In the genomic region with DNA sequence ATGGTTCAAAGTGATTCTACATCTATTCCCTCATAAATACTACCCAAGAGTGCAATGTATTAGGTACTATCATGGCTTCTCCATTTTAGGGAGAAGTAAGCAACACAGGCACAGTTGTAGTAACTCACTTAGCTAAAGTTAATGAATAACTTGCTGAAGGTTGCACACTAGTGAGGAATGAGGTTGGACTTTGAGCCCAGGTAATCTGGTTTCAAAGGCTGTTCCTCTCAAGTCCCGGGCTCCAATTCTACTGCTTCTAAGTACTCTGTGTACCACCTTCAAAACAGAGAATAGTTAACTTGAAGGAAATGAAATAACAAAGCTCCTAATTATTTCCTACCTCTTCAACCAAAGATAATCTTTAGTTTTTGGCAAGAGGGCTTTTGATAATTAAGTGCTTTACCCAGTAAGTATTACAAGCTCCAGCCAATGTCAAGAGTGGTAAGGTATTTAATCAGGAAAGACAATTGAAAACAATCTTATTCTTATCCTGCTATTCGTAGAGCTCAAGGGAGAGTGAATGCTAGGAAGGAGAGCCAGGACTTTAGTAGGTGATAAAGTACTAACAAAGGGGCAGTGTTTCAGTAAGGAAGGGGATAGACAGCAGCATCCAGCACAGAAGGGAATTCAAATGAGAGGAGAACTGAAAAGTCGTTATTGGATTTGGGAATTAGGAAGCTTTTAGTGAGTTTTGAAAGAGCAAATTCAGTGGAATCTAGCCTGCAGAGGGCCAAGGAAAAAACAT, we compare ENCODE assay signal across 18 cellular contexts.
A peak's percentile ranks its signal among the peaks of the same experiment; 100 is the strongest.
DNase-seq lines count a peak whose midpoint lies in the region; ATAC-seq, FAIRE-seq and TF ChIP-seq lines count a peak whose summit lies in the region.
"Had no signal": no experiment of that assay in that cellular context is flagged by ENCODE, and none has a peak within 500 bp of the region (broad histone marks: within the 10 kb centered on the region; RNA-seq: fewer than 3 reads in every experiment).

No MANE protein-coding gene starts in this region.

- TF ChIP-seq POLR2A in suprapubic skin (IDR thresholded peaks at IDR 0.05): no peak

- peak; percentile 95 for DNase-seq in LoVo (ENCODE audit: low spot score)
- DNase-seq in kidney: no peak
- DNase-seq in pancreas: peak in 3 of 6 donors; percentile 61 to 71 (median 62)
- DNase-seq in activated CD4-positive, alpha-beta T cell treated with anti-CD3 and anti-CD28 coated beads, Interleukin-2, amount 50 U/mL, for 1 hour: no peak
- DNase-seq in suprapubic skin (ENCODE audit: low spot score in 2 of 2): no peak
- no peak for DNase-seq in dedifferentiated amniotic fluid mesenchymal stem cell (ENCODE audit: extremely low spot score)
- DNase-seq: activated B cell treated with CpG ODN at 0.5 μM for 24 hours, HCEC 1CT, IMR-90, lower lobe of right lung, MV-4-11, NCI-H2171, nephron progenitor cell, right cardiac atrium, substantia nigra had no signal

- H3K27me3 ChIP-seq in pancreas (no peaks in the 10 kb centered on the region), suprapubic skin (no peaks in the 10 kb centered on the region)

- H3K4me1 ChIP-seq in kidney (ENCODE audit: control insufficient read depth in 1 of 2, insufficient read depth in 1 of 2, low read depth in 1 of 2, low read length in 2 of 2) (peaks cover 0 to 3% of the 10 kb centered on the region in 2 donors), pancreas (peaks cover 24 to 32% (median 27%) of the 10 kb centered on the region in 3 donors), suprapubic skin (no peaks in the 10 kb centered on the region)
- H3K4me1 ChIP-seq: lower lobe of right lung had no signal

- no peak for TF ChIP-seq EP300 in suprapubic skin (IDR thresholded peaks at IDR 0.05)

- H3K36me3 ChIP-seq in kidney (ENCODE audit: control insufficient read depth in 1 of 2, insufficient read depth in 2 of 2, low read length in 2 of 2) (no peaks in the 10 kb centered on the region), pancreas (no peaks in the 10 kb centered on the region), suprapubic skin (no peaks in the 10 kb centered on the region)
- H3K36me3 ChIP-seq: lower lobe of right lung had no signal

- ATAC-seq in GM18511 (IDR thresholded peaks at IDR 0.05; ENCODE audit: unreplicated experiment) (peak; percentile 68), pancreas (peak; percentile 98 to 99 (median 98)), HG03135 (IDR thresholded peaks at IDR 0.05; ENCODE audit: unreplicated experiment) (no peak)
- ATAC-seq: lower lobe of right lung, Right ventricle myocardium inferior had no signal

- H3K27ac ChIP-seq in kidney (ENCODE audit: low read depth in 2 of 2, low read length in 2 of 2): no peak overlapping the region
- H3K27ac ChIP-seq in pancreas: peak overlapping the region; percentile 45 to 82 (median 68)
- no peak overlapping the region for H3K27ac ChIP-seq in suprapubic skin
- H3K27ac ChIP-seq: lower lobe of right lung had no signal

- H3K9me3 ChIP-seq in kidney (ENCODE audit: control insufficient read depth in 1 of 2, low read length in 2 of 2): no peaks in the 10 kb centered on the region
- no peaks in the 10 kb centered on the region for H3K9me3 ChIP-seq in pancreas
- H3K9me3 ChIP-seq in suprapubic skin: no peaks in the 10 kb centered on the region
- H3K9me3 ChIP-seq: lower lobe of right lung had no signal

- no peak overlapping the region for H3K9ac ChIP-seq in kidney (ENCODE audit: low read length in 2 of 2)

- H3K4me3 ChIP-seq in kidney (ENCODE audit: low read length in 2 of 2) (no peak overlapping the region), pancreas (no peak overlapping the region), suprapubic skin (no peak overlapping the region)
- H3K4me3 ChIP-seq: lower lobe of right lung had no signal

- 7 to 9% methylated on average over 3 of the region's 3 CpGs for WGBS in pancreas, 2 donors
- WGBS in suprapubic skin: 62% methylated on average over 3 of the region's 3 CpGs

- no peak for TF ChIP-seq CTCF in kidney (IDR thresholded peaks at IDR 0.05; ENCODE audit: borderline replicate concordance, extremely low read depth, insufficient read depth)
- TF ChIP-seq CTCF in pancreas (IDR thresholded peaks at IDR 0.05): no peak
- TF ChIP-seq CTCF in suprapubic skin (IDR thresholded peaks at IDR 0.05): no peak

- intact Hi-C loops in kidney (cut with DNase I) (no loop called here), pancreas (cut with DNase I) (no loop called here)

- FAIRE-seq in kidney (lab: Jason Lieb, UNC) (peak; percentile 23), pancreas (lab: Jason Lieb, UNC) (peak; percentile 37)

Comparison
In these comparisons a context has a peak if more than half of its experiments do, and no peak if none do; other contexts are left out.
1. H3K27ac ChIP-seq: peak in pancreas (4 of 4); none in kidney (0 of 2) and suprapubic skin (single experiment).